7 cellular contexts compared by ENCODE assay signal in the genomic region with DNA sequence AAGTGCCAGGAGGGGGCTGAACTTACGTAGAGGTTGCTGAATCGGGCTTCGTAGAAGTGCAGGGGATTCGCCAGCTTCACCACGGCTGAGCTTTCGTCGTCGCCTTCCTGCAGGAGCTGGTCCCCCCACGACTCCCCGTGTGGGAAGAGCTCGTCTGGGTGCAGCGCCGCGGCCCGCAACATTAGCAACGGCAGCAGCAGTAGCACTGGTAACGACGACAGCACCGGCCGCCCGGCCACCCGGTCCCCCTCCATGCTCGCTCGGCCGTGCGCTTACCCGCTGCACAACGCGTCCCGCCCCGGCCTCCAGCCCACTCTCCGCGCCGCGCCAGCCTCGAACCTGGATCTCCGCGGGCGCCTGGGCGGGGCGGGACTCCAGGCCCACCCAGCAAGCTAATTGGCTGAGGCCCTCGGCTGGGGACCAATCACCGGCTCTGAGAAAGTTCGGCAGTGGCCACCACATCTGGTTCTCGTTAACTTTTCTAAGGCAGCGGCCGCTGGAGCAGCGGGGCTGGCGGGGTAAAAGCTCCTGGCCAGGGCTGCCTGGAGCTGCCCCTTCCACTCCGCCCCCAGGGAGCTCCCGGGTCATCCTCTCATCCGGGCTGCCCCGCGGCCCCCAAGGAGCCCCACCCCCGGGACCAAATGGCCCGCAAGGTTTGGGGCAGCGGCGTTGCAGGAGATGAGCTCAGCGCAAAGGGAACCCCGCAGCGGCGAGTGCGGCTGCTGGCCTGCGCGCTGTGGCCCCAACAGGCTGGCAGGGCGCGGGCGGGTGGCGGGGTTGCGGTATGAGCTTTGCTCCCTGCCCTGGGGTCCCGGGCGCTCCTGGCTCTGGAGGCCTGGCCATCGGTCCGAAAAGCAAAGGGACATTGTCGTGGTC. TPM values are rescaled to one million over a fixed set of nuclear protein-coding genes. Genes with fewer than 3 reads are reported as not detected.
DNase-seq lines count a peak whose midpoint lies in the region; ATAC-seq and TF ChIP-seq lines count a peak whose summit lies in the region.

A gene with protein sequence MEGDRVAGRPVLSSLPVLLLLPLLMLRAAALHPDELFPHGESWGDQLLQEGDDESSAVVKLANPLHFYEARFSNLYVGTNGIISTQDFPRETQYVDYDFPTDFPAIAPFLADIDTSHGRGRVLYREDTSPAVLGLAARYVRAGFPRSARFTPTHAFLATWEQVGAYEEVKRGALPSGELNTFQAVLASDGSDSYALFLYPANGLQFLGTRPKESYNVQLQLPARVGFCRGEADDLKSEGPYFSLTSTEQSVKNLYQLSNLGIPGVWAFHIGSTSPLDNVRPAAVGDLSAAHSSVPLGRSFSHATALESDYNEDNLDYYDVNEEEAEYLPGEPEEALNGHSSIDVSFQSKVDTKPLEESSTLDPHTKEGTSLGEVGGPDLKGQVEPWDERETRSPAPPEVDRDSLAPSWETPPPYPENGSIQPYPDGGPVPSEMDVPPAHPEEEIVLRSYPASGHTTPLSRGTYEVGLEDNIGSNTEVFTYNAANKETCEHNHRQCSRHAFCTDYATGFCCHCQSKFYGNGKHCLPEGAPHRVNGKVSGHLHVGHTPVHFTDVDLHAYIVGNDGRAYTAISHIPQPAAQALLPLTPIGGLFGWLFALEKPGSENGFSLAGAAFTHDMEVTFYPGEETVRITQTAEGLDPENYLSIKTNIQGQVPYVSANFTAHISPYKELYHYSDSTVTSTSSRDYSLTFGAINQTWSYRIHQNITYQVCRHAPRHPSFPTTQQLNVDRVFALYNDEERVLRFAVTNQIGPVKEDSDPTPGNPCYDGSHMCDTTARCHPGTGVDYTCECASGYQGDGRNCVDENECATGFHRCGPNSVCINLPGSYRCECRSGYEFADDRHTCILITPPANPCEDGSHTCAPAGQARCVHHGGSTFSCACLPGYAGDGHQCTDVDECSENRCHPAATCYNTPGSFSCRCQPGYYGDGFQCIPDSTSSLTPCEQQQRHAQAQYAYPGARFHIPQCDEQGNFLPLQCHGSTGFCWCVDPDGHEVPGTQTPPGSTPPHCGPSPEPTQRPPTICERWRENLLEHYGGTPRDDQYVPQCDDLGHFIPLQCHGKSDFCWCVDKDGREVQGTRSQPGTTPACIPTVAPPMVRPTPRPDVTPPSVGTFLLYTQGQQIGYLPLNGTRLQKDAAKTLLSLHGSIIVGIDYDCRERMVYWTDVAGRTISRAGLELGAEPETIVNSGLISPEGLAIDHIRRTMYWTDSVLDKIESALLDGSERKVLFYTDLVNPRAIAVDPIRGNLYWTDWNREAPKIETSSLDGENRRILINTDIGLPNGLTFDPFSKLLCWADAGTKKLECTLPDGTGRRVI (N-terminal part only) (minus strand): TSS at position 319 of the 876 bp plus-strand sequence. CDS start 65 bp downstream, at position 254.

- H3K4me3 ChIP-seq in Peyer's patch (peak within 1 kb of the TSS; percentile 42 to 71 (median 50)), right atrium auricular region (peak within 1 kb of the TSS; percentile 65 to 67)

- peaks cover 0 to 21% (median 12%) of the 10 kb centered on the region in 4 donors for H3K4me1 ChIP-seq in Peyer's patch
- peaks cover 0 to 25% of the 10 kb centered on the region in 2 donors for H3K4me1 ChIP-seq in right atrium auricular region

- H3K36me3 ChIP-seq in Peyer's patch (no peaks in the 10 kb centered on the region), right atrium auricular region (no peaks in the 10 kb centered on the region)

- peaks cover 0 to 11% of the 10 kb centered on the region in 2 donors for H3K27me3 ChIP-seq in Peyer's patch
- no peaks in the 10 kb centered on the region for H3K27me3 ChIP-seq in right atrium auricular region

- DNase-seq in Peyer's patch: peak; percentile 25 to 79 (median 60)
- peak in 41 of 58 donors; percentile 11 to 73 (median 37) for DNase-seq in anterior cingulate cortex (lab: John Stamatoyannopoulos, UW)
- DNase-seq in right atrium auricular region (ENCODE audit: low spot score): peak; percentile 94
- peak; percentile 38 for DNase-seq in pons (ENCODE audit: low spot score)
- no peak for DNase-seq in MV-4-11 (lab: John Stamatoyannopoulos, UW)

- peak within 1 kb of the TSS; percentile 55 to 88 (median 68) for H3K27ac ChIP-seq in Peyer's patch
- peak within 1 kb of the TSS; percentile 89 to 92 for H3K27ac ChIP-seq in right atrium auricular region

- ATAC-seq in GM18907 (IDR thresholded peaks at IDR 0.05; ENCODE audit: unreplicated experiment) (peak; percentile 55), GM21367 (IDR thresholded peaks at IDR 0.05; ENCODE audit: unreplicated experiment) (no peak)

- TF ChIP-seq POLR2A in Peyer's patch (IDR thresholded peaks at IDR 0.05): peak in 1 of 2 donors; percentile 19

- TF ChIP-seq CTCF in Peyer's patch (IDR thresholded peaks at IDR 0.05): no peak
- TF ChIP-seq CTCF in right atrium auricular region (IDR thresholded peaks at IDR 0.05): no peak

- no peaks in the 10 kb centered on the region for H3K9me3 ChIP-seq in Peyer's patch
- no peaks in the 10 kb centered on the region for H3K9me3 ChIP-seq in right atrium auricular region

RNA-seq across cellular contexts. Expression of the gene that starts here (rescaled TPM):
- total RNA-seq in Peyer's patch (10 to 100 TPM in 3 of 4 donors, 1 to 10 TPM in 1; 8.6 to 16.5 (median 11.5) TPM), right atrium auricular region (10 to 100 TPM; 23.0 to 41.2 TPM)
